Comparison of ENCODE assay signal across 17 cellular contexts in the genomic region with DNA sequence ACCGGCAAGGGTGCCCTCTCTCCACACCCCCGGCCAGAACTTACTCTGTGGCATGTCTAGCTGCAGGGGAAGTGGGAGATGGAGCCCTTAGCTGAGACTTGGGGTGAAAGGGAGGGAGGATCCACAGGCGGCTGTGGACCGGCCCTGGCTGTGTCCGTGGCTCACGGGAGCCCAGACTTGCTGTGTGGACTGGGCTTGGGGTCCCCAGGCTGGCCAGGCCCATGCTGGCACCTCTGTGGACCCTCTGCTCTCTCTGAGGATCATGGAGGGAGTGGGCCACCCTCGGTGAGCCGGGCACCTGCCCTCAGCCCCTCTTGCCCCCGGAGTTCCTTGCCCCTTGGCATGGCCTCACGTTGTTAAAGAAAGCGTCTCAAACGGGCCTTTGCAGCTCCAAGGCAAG. TPM values are rescaled to one million over a fixed set of nuclear protein-coding genes. Genes with fewer than 3 reads are reported as not detected.
A peak's percentile ranks its signal among the peaks of the same experiment; 100 is the strongest.
DNase-seq lines count a peak whose midpoint lies in the region; ATAC-seq and TF ChIP-seq lines count a peak whose summit lies in the region.
"Had no signal": no experiment of that assay in that cellular context is flagged by ENCODE, and none has a peak within 500 bp of the region (broad histone marks: within the 10 kb centered on the region; RNA-seq: fewer than 3 reads in every experiment).

No MANE protein-coding gene starts in this region.

- TF ChIP-seq CTCF in glutamatergic neuron (IDR thresholded peaks at IDR 0.05; ENCODE audit: partially characterized antibody, unreplicated experiment): no peak

- peaks cover 28% of the 10 kb centered on the region for H3K4me1 Mint-ChIP-seq in glutamatergic neuron (ENCODE audit: low read depth, unreplicated experiment)

- 91% methylated on average over 12 of the region's 12 CpGs for WGBS in right cardiac atrium
- no CpG with 5 or more reads among the region's 12 CpGs for WGBS in neuronal stem cell (ENCODE audit: extremely low coverage in 2 of 2, insufficient read length in 2 of 2, insufficient replicate concordance in 1 of 2), 2 donors

- no peak overlapping the region for H4K91ac ChIP-seq in neuronal stem cell (ENCODE audit: low read depth, low read length, poor library complexity)

- peak overlapping the region; percentile 65 for H2AK5ac ChIP-seq in neuronal stem cell (ENCODE audit: low read depth, low read length)

- H2BK5ac ChIP-seq in neuronal stem cell (ENCODE audit: low read length): peak overlapping the region; percentile 7

- no peak overlapping the region for H3K14ac ChIP-seq in neuronal stem cell (ENCODE audit: low read length)

- DNase-seq in right cardiac atrium (peak in 2 of 3 donors; percentile 24 to 41), cardiac septum (ENCODE audit: low spot score) (no peak), glutamatergic neuron (no peak), neuronal stem cell (ENCODE audit: low spot score) (no peak), occipital lobe (lab: John Stamatoyannopoulos, UW) (no peak)
- no peak for DNase-seq in stimulated activated CD4-positive, alpha-beta T cell treated with anti-CD3 and anti-CD28 coated beads, Interleukin-4, amount 100 ng/mL, for 24 hours
- DNase-seq: C1 segment of cervical spinal cord; Calu3; CD4-positive, alpha-beta memory T cell; COR-L47; DMS53; DMS79 treated with DMSO at 0.1 percent for 48 hours; GF-D8; GM23248; H7; HCEC 1CT had no signal

- H3K4ac ChIP-seq in neuronal stem cell (ENCODE audit: low read length): no peak overlapping the region

- peaks cover 2% of the 10 kb centered on the region for H3K79me1 ChIP-seq in neuronal stem cell (ENCODE audit: low read depth, low read length)

- no peak overlapping the region for H3K4me2 ChIP-seq in neuronal stem cell (ENCODE audit: insufficient read depth, low read length, poor library complexity, severe bottlenecking)

- intact Hi-C loops in right cardiac atrium (cut with DNase I): loop anchor here in 1 of 4 donors (10.0 kb wide), 1 partner anchor 65 kb away; no protein-coding TSS in a partner anchor
- intact Hi-C loops in cardiac septum (cut with DNase I): no loop called here

- H3K4me1 ChIP-seq in right cardiac atrium (ENCODE audit: control insufficient read depth, insufficient read depth, low read length) (peaks cover 5% of the 10 kb centered on the region), neuronal stem cell (ENCODE audit: control insufficient read depth in 2 of 2, insufficient read depth in 1 of 2, low read depth in 1 of 2, low read length in 2 of 2) (peaks cover 0 to 3% of the 10 kb centered on the region in 2 donors)

- no peak for ATAC-seq in right cardiac atrium

- peak overlapping the region; percentile 68 for H3K18ac ChIP-seq in neuronal stem cell (ENCODE audit: low read length)

- H2BK120ac ChIP-seq in neuronal stem cell (ENCODE audit: low read depth, low read length): no peak overlapping the region

- H2AFZ ChIP-seq in neuronal stem cell (ENCODE audit: low read length): no peak overlapping the region
- H2AFZ ChIP-seq: GM23248 had no signal

- H2BK15ac ChIP-seq in neuronal stem cell (ENCODE audit: low read length): peak overlapping the region; percentile 44

- H3K27ac Mint-ChIP-seq in glutamatergic neuron (ENCODE audit: unreplicated experiment): peak overlapping the region; percentile 50

- H2BK12ac ChIP-seq in neuronal stem cell (ENCODE audit: low read length): no peak overlapping the region

- no peak overlapping the region for H3K4me3 Mint-ChIP-seq in glutamatergic neuron (ENCODE audit: unreplicated experiment)
- H3K4me3 Mint-ChIP-seq: CD4-positive, alpha-beta memory T cell had no signal

- H3K9ac ChIP-seq in neuronal stem cell (ENCODE audit: low read depth, low read length, poor library complexity): peak overlapping the region; percentile 33
- H3K9ac ChIP-seq: GM23248 had no signal

- H3K27me3 Mint-ChIP-seq in glutamatergic neuron (ENCODE audit: unreplicated experiment): peaks cover 9% of the 10 kb centered on the region

- H3K36me3 Mint-ChIP-seq in glutamatergic neuron (ENCODE audit: unreplicated experiment): no peaks in the 10 kb centered on the region
- H3K36me3 Mint-ChIP-seq: CD4-positive, alpha-beta memory T cell had no signal

- H3K27me3 ChIP-seq in right cardiac atrium (ENCODE audit: control insufficient read depth, insufficient read depth) (no peaks in the 10 kb centered on the region), neuronal stem cell (ENCODE audit: control insufficient read depth in 3 of 3, insufficient read depth in 3 of 3, low read depth in 1 of 3, low read length in 3 of 3) (peaks cover 0 to 70% (median 0%) of the 10 kb centered on the region in 3 experiments)

- H4K8ac ChIP-seq in neuronal stem cell (ENCODE audit: low read depth, low read length): no peak overlapping the region

- H3K36me3 ChIP-seq in neuronal stem cell (replicated peaks in 1 of 2; ENCODE audit: control insufficient read depth in 2 of 2, insufficient read depth in 2 of 2, low read length in 2 of 2): no peaks in the 10 kb centered on the region

- H3K4me3 ChIP-seq in right cardiac atrium (ENCODE audit: low read length) (no peak overlapping the region), neuronal stem cell (ENCODE audit: low read length in 2 of 2) (no peak overlapping the region)
- H3K4me3 ChIP-seq: GM23248 had no signal

- H3K9me3 Mint-ChIP-seq in glutamatergic neuron (ENCODE audit: unreplicated experiment): peaks cover 5% of the 10 kb centered on the region
- H3K9me3 Mint-ChIP-seq: CD4-positive, alpha-beta memory T cell had no signal

- H3K27ac ChIP-seq in right cardiac atrium (ENCODE audit: low read length) (no peak overlapping the region), neuronal stem cell (replicated peaks; ENCODE audit: low read length) (no peak overlapping the region)
- H3K27ac ChIP-seq: GM23248 had no signal

- H3K23ac ChIP-seq in neuronal stem cell (ENCODE audit: low read depth, low read length, poor library complexity): no peak overlapping the region

- H3K9me3 ChIP-seq in right cardiac atrium (ENCODE audit: control insufficient read depth, low read length) (no peaks in the 10 kb centered on the region), neuronal stem cell (replicated peaks in 1 of 2; ENCODE audit: control insufficient read depth in 2 of 2, insufficient read depth in 1 of 2, low read depth in 1 of 2, low read length in 2 of 2) (no peaks in the 10 kb centered on the region)

RNA-seq across cellular contexts. Expression of a gene that starts 8.9 kb away (rescaled TPM):
- under 1 TPM in 1 of 4 donors, not detected in 3; 0.06 TPM for total RNA-seq in right cardiac atrium
- polyA plus RNA-seq in right cardiac atrium: not detected
- 0.08 TPM for total RNA-seq in cardiac septum
- 4.0 TPM for total RNA-seq in glutamatergic neuron (ENCODE audit: unreplicated experiment)
- 0.28 TPM for polyA plus RNA-seq in neuronal stem cell (2013, experiment 1 of 2)
- 0.21 TPM for polyA plus RNA-seq in neuronal stem cell (2013, experiment 2 of 2)
- total RNA-seq in occipital lobe: 6.7 TPM
- total RNA-seq: Calu3, G401, GM23248 had no signal
- polyA plus RNA-seq: CD4-positive, alpha-beta memory T cell; GM23248 had no signal

RNA-seq across cellular contexts. Expression of a gene that starts 57.4 kb away (rescaled TPM):
- 1 to 10 TPM; 4.1 to 8.4 (median 5.3) TPM for total RNA-seq in right cardiac atrium
- 15.5 TPM for polyA plus RNA-seq in right cardiac atrium
- total RNA-seq in cardiac septum: 10.8 TPM
- total RNA-seq in glutamatergic neuron (ENCODE audit: unreplicated experiment): 26.5 TPM
- 3.5 TPM for polyA plus RNA-seq in neuronal stem cell (2013, experiment 1 of 2)
- 3.9 TPM for polyA plus RNA-seq in neuronal stem cell (2013, experiment 2 of 2)
- total RNA-seq in occipital lobe: 1.6 TPM

Comparison
In these comparisons a context has a peak if more than half of its experiments do, and no peak if none do; other contexts are left out.
1. DNase-seq: peak in right cardiac atrium (2 of 3); none in cardiac septum (single experiment), glutamatergic neuron (single experiment), neuronal stem cell (single experiment), occipital lobe (single experiment) and stimulated activated CD4-positive, alpha-beta T cell treated with anti-CD3 and anti-CD28 coated beads, Interleukin-4, amount 100 ng/mL, for 24 hours (single experiment).